In genomic region chr12:51424662-51425539, GRCh38 we compare ENCODE assay signal across 1 cellular context.
TF ChIP-seq lines count a peak whose summit lies in the region.

Gene SLC4A8 (plus strand): TSS chr12:51424831. CDS start chr12:51424988, 157 bp downstream.

TF ChIP-seq in H1, 55 proteins besides CTCF, POLR2A, EP300 and RAD21 (continued from another document):
- TF ChIP-seq RBBP5 (IDR thresholded peaks at IDR 0.05; ENCODE audit: borderline replicate concordance, low read depth, low read length) (0 out of 2 replicates have a peak, but pooled peaks have one; percentile 59), POU5F1 (IDR thresholded peaks at IDR 0.05; ENCODE audit: low read depth, low read length) (no peak), ASH2L (IDR thresholded peaks at IDR 0.05; ENCODE audit: low read length) (peak; percentile 70), HDAC2 (IDR thresholded peaks at IDR 0.05; ENCODE audit: borderline replicate concordance in 1 of 2, low read depth in 2 of 2, low read length in 2 of 2) (peak; percentile 67 to 85; a peak in 2 of 4 replicates), CHD2 (IDR thresholded peaks at IDR 0.05; ENCODE audit: low read length) (peak; percentile 69), NRF1 (IDR thresholded peaks at IDR 0.05; ENCODE audit: low read depth, low read length) (peak; percentile 32; the same call in 1 of the 2 replicates), KDM4A (IDR thresholded peaks at IDR 0.05; ENCODE audit: low read depth, low read length, severe bottlenecking) (peak; percentile 98), CTBP2 (IDR thresholded peaks at IDR 0.05; ENCODE audit: borderline replicate concordance, insufficient read depth, insufficient read length, low read length) (peak; percentile 81), RXRA (IDR thresholded peaks at IDR 0.05; ENCODE audit: insufficient read depth, low read depth, low read length) (0 out of 2 replicates have a peak, but pooled peaks have one; percentile 81), GABPA (IDR thresholded peaks at IDR 0.05; ENCODE audit: borderline replicate concordance, insufficient read depth, low read length) (no peak), SP1 (IDR thresholded peaks at IDR 0.05; ENCODE audit: low read depth, low read length) (peak; percentile 48; the same call in 1 of the 2 replicates), KDM5A (IDR thresholded peaks at IDR 0.05; ENCODE audit: low read length) (no peak), MAX (IDR thresholded peaks at IDR 0.05) (0 out of 2 replicates have a peak, but pooled peaks have one; percentile 11)
